23 cellular contexts compared by ENCODE assay signal in the genomic region with DNA sequence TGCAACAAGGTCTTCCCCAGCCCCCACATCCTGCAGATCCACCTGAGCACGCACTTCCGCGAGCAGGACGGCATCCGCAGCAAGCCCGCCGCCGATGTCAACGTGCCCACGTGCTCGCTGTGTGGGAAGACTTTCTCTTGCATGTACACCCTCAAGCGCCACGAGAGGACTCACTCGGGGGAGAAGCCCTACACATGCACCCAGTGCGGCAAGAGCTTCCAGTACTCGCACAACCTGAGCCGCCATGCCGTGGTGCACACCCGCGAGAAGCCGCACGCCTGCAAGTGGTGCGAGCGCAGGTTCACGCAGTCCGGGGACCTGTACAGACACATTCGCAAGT. TPM values are rescaled to one million over a fixed set of nuclear protein-coding genes. Genes with fewer than 3 reads are reported as not detected.
DNase-seq lines count a peak whose midpoint lies in the region; ATAC-seq and TF ChIP-seq lines count a peak whose summit lies in the region.
"Had no signal": no experiment of that assay in that cellular context is flagged by ENCODE, and none has a peak within 500 bp of the region (broad histone marks: within the 10 kb centered on the region; RNA-seq: fewer than 3 reads in every experiment).

No MANE protein-coding gene starts in this region.

- no peak for ATAC-seq in activated CD8-positive, alpha-beta memory T cell treated with anti-CD3 and anti-CD28 coated beads, Interleukin-2, amount 10 ng/mL, durations not matched to agents 7 days and 5 days
- ATAC-seq in GM19455 (IDR thresholded peaks at IDR 0.05; ENCODE audit: unreplicated experiment) = no peak
- ATAC-seq: HepG2, left cardiac atrium had no signal

- H3K4me3 ChIP-seq in dorsolateral prefrontal cortex = peak overlapping the region in 57 of 59 donors; percentile 3 to 98 (median 78)
- H3K4me3 ChIP-seq: coronary artery had no signal

- H3K36me3 Mint-ChIP-seq in activated CD8-positive, alpha-beta memory T cell treated with anti-CD3 and anti-CD28 coated beads, Interleukin-2, amount 10 ng/mL, durations not matched to agents 7 days and 5 days = peaks cover 3% of the 10 kb centered on the region
- peaks cover 16% of the 10 kb centered on the region for H3K36me3 Mint-ChIP-seq in activated T-cell treated with anti-CD3 and anti-CD28 coated beads, Interleukin-2, amount 50 U/mL, for 24 hours (ENCODE audit: low read depth)
- peaks cover 8% of the 10 kb centered on the region for H3K36me3 Mint-ChIP-seq in stimulated activated naive CD8-positive, alpha-beta T cell treated with anti-CD3 and anti-CD28 coated beads, Interleukin-15, Interleukin-2, amounts not matched to agents 100 ng/mL and 50 ng/mL, for 24 hours (ENCODE audit: low read depth)
- H3K36me3 Mint-ChIP-seq: activated naive CD4-positive, alpha-beta T cell treated with anti-CD3 and anti-CD28 coated beads, Interleukin-2, amount 50 U/mL, for 24 hours had no signal

- H3K27ac ChIP-seq in dorsolateral prefrontal cortex = peak overlapping the region in 58 of 59 donors; percentile 26 to 99 (median 94)
- H3K27ac ChIP-seq: HL-60, VCaP had no signal

- H3K27me3 Mint-ChIP-seq in activated CD8-positive, alpha-beta memory T cell treated with anti-CD3 and anti-CD28 coated beads, Interleukin-2, amount 10 ng/mL, durations not matched to agents 7 days and 5 days = peaks cover 16% of the 10 kb centered on the region
- H3K27me3 Mint-ChIP-seq in activated T-cell treated with anti-CD3 and anti-CD28 coated beads, Interleukin-2, amount 50 U/mL, for 24 hours = no peaks in the 10 kb centered on the region
- no peaks in the 10 kb centered on the region for H3K27me3 Mint-ChIP-seq in stimulated activated naive CD8-positive, alpha-beta T cell treated with anti-CD3 and anti-CD28 coated beads, Interleukin-15, Interleukin-2, amounts not matched to agents 100 ng/mL and 50 ng/mL, for 24 hours
- H3K27me3 Mint-ChIP-seq: activated naive CD4-positive, alpha-beta T cell treated with anti-CD3 and anti-CD28 coated beads, Interleukin-2, amount 50 U/mL, for 24 hours had no signal

- DNase-seq in activated CD8-positive, alpha-beta memory T cell treated with anti-CD3 and anti-CD28 coated beads for 24 hours = peak; percentile 73
- no peak for DNase-seq in activated CD8-positive, alpha-beta memory T cell treated with anti-CD3 and anti-CD28 coated beads, Interleukin-2, amount 10 ng/mL, durations not matched to agents 7 days and 5 days
- peak; percentile 44 for DNase-seq in activated T-cell treated with anti-CD3 and anti-CD28 coated beads, Interleukin-2, amount 50 U/mL, for 24 hours
- DNase-seq in dorsolateral prefrontal cortex (peak in 8 of 10 donors; percentile 47 to 69 (median 54)), HCEC 1CT (no peak), NCI-H2227 treated with DMSO at 0.1 percent for 48 hours (lab: John Stamatoyannopoulos, UW) (no peak)
- DNase-seq: activated CD4-positive, alpha-beta T cell treated with anti-CD3 and anti-CD28 coated beads, Interleukin-2, amount 50 U/mL, for 1 hour; Calu3; EL; H9; left cardiac atrium; mesenchymal stem cell; NCI-H1092; NCI-H2029; stimulated activated CD4-positive, alpha-beta T cell treated with anti-CD3 and anti-CD28 coated beads, Interleukin-4, amount 100 ng/mL, for 24 hours had no signal

- intact Hi-C loops in dorsolateral prefrontal cortex (cut with DNase I) = loop anchor here (5.0 kb wide), 3 partner anchors 102 to 162 kb away; no protein-coding TSS in a partner anchor

- H3K27me3 ChIP-seq in dorsolateral prefrontal cortex = no peaks in the 10 kb centered on the region

- CTCF ChIA-PET in activated CD8-positive, alpha-beta memory T cell treated with anti-CD3 and anti-CD28 coated beads, Interleukin-2, amount 10 ng/mL, durations not matched to agents 7 days and 5 days (lab: Charles Lee) = interaction anchor here (1.0 kb wide), 1 partner anchor 219 kb away, joined by 3 read pairs; no protein-coding TSS in a partner anchor

- H3K4me3 Mint-ChIP-seq in activated CD8-positive, alpha-beta memory T cell treated with anti-CD3 and anti-CD28 coated beads, Interleukin-2, amount 10 ng/mL, durations not matched to agents 7 days and 5 days = no peak overlapping the region
- H3K4me3 Mint-ChIP-seq in activated T-cell treated with anti-CD3 and anti-CD28 coated beads, Interleukin-2, amount 50 U/mL, for 24 hours = no peak overlapping the region
- H3K4me3 Mint-ChIP-seq in stimulated activated naive CD8-positive, alpha-beta T cell treated with anti-CD3 and anti-CD28 coated beads, Interleukin-15, Interleukin-2, amounts not matched to agents 100 ng/mL and 50 ng/mL, for 24 hours = no peak overlapping the region
- H3K4me3 Mint-ChIP-seq: activated naive CD4-positive, alpha-beta T cell treated with anti-CD3 and anti-CD28 coated beads, Interleukin-2, amount 50 U/mL, for 24 hours; H9; T-helper 2 cell treated with Interferon-gamma antibody and Interleukin-4, amounts not matched to agents 5 μg/mL and 100 μg/mL, for 36 hours had no signal

- no peak overlapping the region for H3K27ac Mint-ChIP-seq in activated CD8-positive, alpha-beta memory T cell treated with anti-CD3 and anti-CD28 coated beads, Interleukin-2, amount 10 ng/mL, durations not matched to agents 7 days and 5 days
- H3K27ac Mint-ChIP-seq in activated T-cell treated with anti-CD3 and anti-CD28 coated beads, Interleukin-2, amount 50 U/mL, for 24 hours = no peak overlapping the region
- peak overlapping the region; percentile 59 for H3K27ac Mint-ChIP-seq in stimulated activated naive CD8-positive, alpha-beta T cell treated with anti-CD3 and anti-CD28 coated beads, Interleukin-15, Interleukin-2, amounts not matched to agents 100 ng/mL and 50 ng/mL, for 24 hours
- H3K27ac Mint-ChIP-seq: H9; T-helper 2 cell treated with Interferon-gamma antibody and Interleukin-4, amounts not matched to agents 5 μg/mL and 100 μg/mL, for 36 hours had no signal

- H3K9me3 Mint-ChIP-seq in activated CD8-positive, alpha-beta memory T cell treated with anti-CD3 and anti-CD28 coated beads, Interleukin-2, amount 10 ng/mL, durations not matched to agents 7 days and 5 days (ENCODE audit: low read depth) = no peaks in the 10 kb centered on the region
- H3K9me3 Mint-ChIP-seq in activated T-cell treated with anti-CD3 and anti-CD28 coated beads, Interleukin-2, amount 50 U/mL, for 24 hours = no peaks in the 10 kb centered on the region
- no peaks in the 10 kb centered on the region for H3K9me3 Mint-ChIP-seq in stimulated activated naive CD8-positive, alpha-beta T cell treated with anti-CD3 and anti-CD28 coated beads, Interleukin-15, Interleukin-2, amounts not matched to agents 100 ng/mL and 50 ng/mL, for 24 hours
- H3K9me3 Mint-ChIP-seq: activated naive CD4-positive, alpha-beta T cell treated with anti-CD3 and anti-CD28 coated beads, Interleukin-2, amount 50 U/mL, for 24 hours; H9; T-helper 2 cell treated with Interferon-gamma antibody and Interleukin-4, amounts not matched to agents 5 μg/mL and 100 μg/mL, for 36 hours had no signal

- TF ChIP-seq CTCF in dorsolateral prefrontal cortex (IDR thresholded peaks at IDR 0.05 in 54 of 56, conservative IDR thresholded peaks at IDR 0.05 in 2 of 56; ENCODE audit: low read depth in 1 of 56, partially characterized antibody in 56 of 56) = no peak

- peaks cover 14% of the 10 kb centered on the region for H3K4me1 Mint-ChIP-seq in activated CD8-positive, alpha-beta memory T cell treated with anti-CD3 and anti-CD28 coated beads, Interleukin-2, amount 10 ng/mL, durations not matched to agents 7 days and 5 days
- H3K4me1 Mint-ChIP-seq in activated T-cell treated with anti-CD3 and anti-CD28 coated beads, Interleukin-2, amount 50 U/mL, for 24 hours (ENCODE audit: low read depth) = peaks cover 22% of the 10 kb centered on the region
- peaks cover 23% of the 10 kb centered on the region for H3K4me1 Mint-ChIP-seq in stimulated activated naive CD8-positive, alpha-beta T cell treated with anti-CD3 and anti-CD28 coated beads, Interleukin-15, Interleukin-2, amounts not matched to agents 100 ng/mL and 50 ng/mL, for 24 hours (ENCODE audit: low read depth)

RNA-seq across cellular contexts. Expression of gene ZBTB18, which starts 3.8 kb away (rescaled TPM):
- 1 to 10 TPM; 6.3 TPM for total RNA-seq in activated CD8-positive, alpha-beta memory T cell treated with anti-CD3 and anti-CD28 coated beads, Interleukin-2, amount 10 ng/mL, durations not matched to agents 7 days and 5 days
- total RNA-seq in dorsolateral prefrontal cortex = 100 to 1,000 TPM in 64 of 120 experiments, 10 to 100 TPM in 56; 44.0 to 166 (median 102) TPM

Comparison
In these comparisons a context has a peak if more than half of its experiments do, and no peak if none do; other contexts are left out.
1. DNase-seq: peak in activated CD8-positive, alpha-beta memory T cell treated with anti-CD3 and anti-CD28 coated beads for 24 hours (single experiment), activated T-cell treated with anti-CD3 and anti-CD28 coated beads, Interleukin-2, amount 50 U/mL, for 24 hours (single experiment) and dorsolateral prefrontal cortex (8 of 10); none in activated CD8-positive, alpha-beta memory T cell treated with anti-CD3 and anti-CD28 coated beads, Interleukin-2, amount 10 ng/mL, durations not matched to agents 7 days and 5 days (single experiment), HCEC 1CT (single experiment) and NCI-H2227 treated with DMSO at 0.1 percent for 48 hours (single experiment).
2. RNA of gene ZBTB18, which starts 3.8 kb away (total RNA-seq): 44.0 to 166 TPM in dorsolateral prefrontal cortex; 6.3 TPM in activated CD8-positive, alpha-beta memory T cell treated with anti-CD3 and anti-CD28 coated beads, Interleukin-2, amount 10 ng/mL, durations not matched to agents 7 days and 5 days; every median in the first group is over 4 times any median in the second.